1 cellular context compared by ENCODE assay signal in genomic region chr16:82061861-82062525, GRCh38.
TF ChIP-seq lines count a peak whose summit lies in the region.

No MANE protein-coding gene starts in this region.

TF ChIP-seq in K562, 482 proteins besides CTCF, POLR2A, EP300 and RAD21 (continued from another document):
- TF ChIP-seq HDAC3 (IDR thresholded peaks at IDR 0.05; ENCODE audit: borderline replicate concordance, partially characterized antibody) (no peak), CTCFL (IDR thresholded peaks at IDR 0.05; ENCODE audit: borderline replicate concordance, insufficient read depth, low read depth, low read length, poor library complexity, severe bottlenecking) (peak; percentile 21)
TF ChIP-seq in K562: peak in this region for 5.
